ENCODE assay signal across 8 cellular contexts in the genomic region with DNA sequence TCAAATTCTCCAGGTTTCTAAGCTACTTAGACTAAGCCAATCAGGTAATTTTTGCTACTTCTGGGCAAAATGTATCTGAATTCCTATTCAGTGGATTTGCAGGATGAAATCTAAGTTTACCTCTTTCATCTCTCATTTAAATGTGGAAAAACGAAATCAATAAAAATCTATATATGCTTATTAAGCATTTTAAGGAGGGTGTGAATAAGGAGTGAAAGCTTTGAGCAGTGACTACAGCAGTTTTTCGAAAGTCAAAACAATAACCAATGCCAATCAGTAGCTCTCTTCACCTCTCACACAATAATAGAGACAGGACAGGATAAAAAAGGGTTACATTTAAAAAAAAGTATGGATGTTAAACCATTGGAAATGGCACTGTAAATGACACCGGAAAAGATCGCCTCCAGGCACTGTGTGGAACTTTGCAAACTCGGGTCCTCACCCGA. TPM values are rescaled to one million over a fixed set of nuclear protein-coding genes. Genes with fewer than 3 reads are reported as not detected.
DNase-seq lines count a peak whose midpoint lies in the region; ATAC-seq and TF ChIP-seq lines count a peak whose summit lies in the region.

No MANE protein-coding gene starts in this region.

- peaks cover 0 to 3% (median 0%) of the 10 kb centered on the region in 7 donors for H3K9me3 Mint-ChIP-seq in CD4-positive, CD25-positive, alpha-beta regulatory T cell
- no peaks in the 10 kb centered on the region for H3K9me3 Mint-ChIP-seq in glutamatergic neuron (ENCODE audit: unreplicated experiment)
- H3K9me3 Mint-ChIP-seq in stimulated activated naive CD8-positive, alpha-beta T cell treated with anti-CD3 and anti-CD28 coated beads, Interleukin-15, amount 100 ng/mL, for 72 hours = no peaks in the 10 kb centered on the region

- peak overlapping the region; percentile 72 for H3K27ac ChIP-seq in CD4-positive, CD25-positive, alpha-beta regulatory T cell (ENCODE audit: insufficient read depth, low read length, poor library complexity, severe bottlenecking)
- H3K27ac ChIP-seq in RWPE2 (ENCODE audit: poor library complexity, severe bottlenecking) = no peak overlapping the region

- no peak for ATAC-seq in CD4-positive, CD25-positive, alpha-beta regulatory T cell (ENCODE audit: low read depth in 2 of 2)
- peak; percentile 8 for ATAC-seq in GM21717 (IDR thresholded peaks at IDR 0.05; ENCODE audit: unreplicated experiment)
- ATAC-seq in RWPE2 (ENCODE audit: low read depth) = peak; percentile 4; the same call in 2 of the 3 replicates
- ATAC-seq in stimulated activated naive CD8-positive, alpha-beta T cell treated with anti-CD3 and anti-CD28 coated beads, Interleukin-15, amount 100 ng/mL, for 72 hours = peak; percentile 28
- ATAC-seq in HG02623 (IDR thresholded peaks at IDR 0.05; ENCODE audit: unreplicated experiment) = no peak

- peaks cover 15% of the 10 kb centered on the region for H3K4me1 ChIP-seq in CD4-positive, CD25-positive, alpha-beta regulatory T cell (ENCODE audit: control insufficient read depth, insufficient read depth, low read length, poor library complexity, severe bottlenecking)
- H3K4me1 ChIP-seq in RWPE2 (ENCODE audit: insufficient read depth, poor library complexity, severe bottlenecking) = no peaks in the 10 kb centered on the region

- H3K27me3 ChIP-seq in CD4-positive, CD25-positive, alpha-beta regulatory T cell (ENCODE audit: control insufficient read depth, insufficient read depth, low read length) = peaks cover 5% of the 10 kb centered on the region
- no peaks in the 10 kb centered on the region for H3K27me3 ChIP-seq in RWPE2 (ENCODE audit: insufficient read depth, poor library complexity, severe bottlenecking)

- peak overlapping the region; percentile 50 to 83 (median 82) for H3K27ac Mint-ChIP-seq in CD4-positive, CD25-positive, alpha-beta regulatory T cell
- H3K27ac Mint-ChIP-seq in glutamatergic neuron (ENCODE audit: unreplicated experiment) = no peak overlapping the region
- H3K27ac Mint-ChIP-seq in stimulated activated naive CD8-positive, alpha-beta T cell treated with anti-CD3 and anti-CD28 coated beads, Interleukin-15, amount 100 ng/mL, for 72 hours = peak overlapping the region; percentile 3 to 84

- H3K4me3 Mint-ChIP-seq in CD4-positive, CD25-positive, alpha-beta regulatory T cell = peak overlapping the region; percentile 86 to 99 (median 92)
- H3K4me3 Mint-ChIP-seq in glutamatergic neuron (ENCODE audit: unreplicated experiment) = peak overlapping the region; percentile 89
- H3K4me3 Mint-ChIP-seq in stimulated activated naive CD8-positive, alpha-beta T cell treated with anti-CD3 and anti-CD28 coated beads, Interleukin-15, amount 100 ng/mL, for 72 hours = peak overlapping the region; percentile 92 to 94

- TF ChIP-seq CTCF in RWPE2 (IDR thresholded peaks at IDR 0.05; ENCODE audit: poor library complexity, severe bottlenecking) (no peak), glutamatergic neuron (IDR thresholded peaks at IDR 0.05; ENCODE audit: partially characterized antibody, unreplicated experiment) (no peak)

- no peaks in the 10 kb centered on the region for H3K9me3 ChIP-seq in CD4-positive, CD25-positive, alpha-beta regulatory T cell (ENCODE audit: control insufficient read depth in 2 of 2, low read length in 2 of 2)
- no peaks in the 10 kb centered on the region for H3K9me3 ChIP-seq in RWPE2 (ENCODE audit: severe bottlenecking)

- H3K36me3 Mint-ChIP-seq in CD4-positive, CD25-positive, alpha-beta regulatory T cell = no peaks in the 10 kb centered on the region
- H3K36me3 Mint-ChIP-seq in glutamatergic neuron (ENCODE audit: unreplicated experiment) = no peaks in the 10 kb centered on the region

- peaks cover 13% of the 10 kb centered on the region for H3K27me3 Mint-ChIP-seq in CD4-positive, CD25-positive, alpha-beta regulatory T cell
- no peaks in the 10 kb centered on the region for H3K27me3 Mint-ChIP-seq in glutamatergic neuron (ENCODE audit: unreplicated experiment)
- no peaks in the 10 kb centered on the region for H3K27me3 Mint-ChIP-seq in stimulated activated naive CD8-positive, alpha-beta T cell treated with anti-CD3 and anti-CD28 coated beads, Interleukin-15, amount 100 ng/mL, for 72 hours

- peak overlapping the region; percentile 88 for H3K4me3 ChIP-seq in CD4-positive, CD25-positive, alpha-beta regulatory T cell (ENCODE audit: low read depth, low read length)
- peak overlapping the region; percentile 52 for H3K4me3 ChIP-seq in RWPE2 (ENCODE audit: severe bottlenecking)

- H3K36me3 ChIP-seq in CD4-positive, CD25-positive, alpha-beta regulatory T cell (ENCODE audit: control insufficient read depth, insufficient read depth, low read length) = no peaks in the 10 kb centered on the region
- H3K36me3 ChIP-seq in RWPE2 (ENCODE audit: low read depth) = no peaks in the 10 kb centered on the region

- H3K4me1 Mint-ChIP-seq in CD4-positive, CD25-positive, alpha-beta regulatory T cell = peaks cover 10 to 35% (median 20%) of the 10 kb centered on the region in 4 donors
- peaks cover 3% of the 10 kb centered on the region for H3K4me1 Mint-ChIP-seq in glutamatergic neuron (ENCODE audit: low read depth, unreplicated experiment)
- H3K4me1 Mint-ChIP-seq in stimulated activated naive CD8-positive, alpha-beta T cell treated with anti-CD3 and anti-CD28 coated beads, Interleukin-15, amount 100 ng/mL, for 72 hours = peaks cover 18% of the 10 kb centered on the region

- no peak for DNase-seq in CD4-positive, CD25-positive, alpha-beta regulatory T cell
- DNase-seq in RWPE2 (ENCODE audit: low spot score) = no peak
- DNase-seq in glutamatergic neuron = no peak
- DNase-seq in stimulated activated naive CD8-positive, alpha-beta T cell treated with anti-CD3 and anti-CD28 coated beads, Interleukin-15, amount 100 ng/mL, for 72 hours = no peak
- DNase-seq in NCI-H510A treated with DMSO at 0.1 percent for 48 hours (lab: John Stamatoyannopoulos, UW) = no peak
- no peak for DNase-seq in SKM-1 (lab: John Stamatoyannopoulos, UW; ENCODE audit: unreplicated experiment)

RNA-seq across cellular contexts. Expression of a gene that starts 0.5 kb away (rescaled TPM):
- total RNA-seq in CD4-positive, CD25-positive, alpha-beta regulatory T cell = 15.2 TPM
- polyA plus RNA-seq in CD4-positive, CD25-positive, alpha-beta regulatory T cell = 10 to 100 TPM; 17.4 to 28.7 (median 25.5) TPM
- 13.6 TPM for total RNA-seq in glutamatergic neuron (ENCODE audit: unreplicated experiment)

Comparison
In these comparisons a context has a peak if more than half of its experiments do, and no peak if none do; other contexts are left out.
1. ATAC-seq: peak in GM21717 (single experiment), RWPE2 (single experiment) and stimulated activated naive CD8-positive, alpha-beta T cell treated with anti-CD3 and anti-CD28 coated beads, Interleukin-15, amount 100 ng/mL, for 72 hours (single experiment); none in CD4-positive, CD25-positive, alpha-beta regulatory T cell (0 of 2) and HG02623 (single experiment).
2. Peak in every context shown above with its lines, with median percentiles within 50 percentile points of each other: H3K4me3 Mint-ChIP-seq.